In the genomic region with DNA sequence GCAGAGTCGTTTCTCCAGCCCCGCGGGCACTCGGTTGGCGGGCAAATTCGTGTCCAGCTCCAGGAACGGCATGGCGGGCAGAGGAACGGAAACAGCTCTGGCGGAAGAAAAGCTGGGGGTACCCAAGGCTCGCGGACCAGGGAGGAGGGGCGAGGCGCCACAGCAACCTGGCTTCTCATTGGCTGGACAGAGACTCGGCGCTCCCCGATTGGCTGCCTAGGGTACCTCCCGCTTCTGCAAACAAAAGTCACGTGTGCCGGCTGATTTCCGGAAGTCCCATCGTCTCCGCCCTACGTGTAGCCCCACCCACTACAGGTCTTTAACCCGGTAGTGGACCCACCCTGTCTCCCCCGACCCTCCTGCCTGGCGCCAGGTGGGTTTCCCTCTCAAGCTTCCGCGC, we compare ENCODE assay signal across 8 cellular contexts. TPM values are rescaled to one million over a fixed set of nuclear protein-coding genes. Genes with fewer than 3 reads are reported as not detected.
DNase-seq lines count a peak whose midpoint lies in the region; ATAC-seq and TF ChIP-seq lines count a peak whose summit lies in the region.
"Not testable (repeated sequence)": the region's sequence is repeated elsewhere in the genome, so short reads cannot be mapped to it uniquely, and the experiment has no call there.

A gene (minus strand): TSS at position 99 of the 400 bp plus-strand sequence. CDS start 27 bp downstream, at position 72.

- TF ChIP-seq CTCF in AG04450 (IDR thresholded peaks at IDR 0.05; ENCODE audit: low read depth, low read length); dorsolateral prefrontal cortex (IDR thresholded peaks at IDR 0.05 in 54 of 56, conservative IDR thresholded peaks at IDR 0.05 in 2 of 56; ENCODE audit: low read depth in 1 of 56, partially characterized antibody in 56 of 56); kidney epithelial cell (IDR thresholded peaks at IDR 0.05; ENCODE audit: insufficient read depth, low read length, poor library complexity, severe bottlenecking): not testable (repeated sequence)

- not testable (repeated sequence) for H3K4me3 ChIP-seq in AG04450 (ENCODE audit: low read depth, low read length); dorsolateral prefrontal cortex; kidney epithelial cell (ENCODE audit: low read depth, low read length)

- CTCF ChIA-PET in AG04450 (lab: Charles Lee), result not testable (repeated sequence)

- not testable (repeated sequence) for H3K9me3 ChIP-seq in AG04450 (ENCODE audit: control insufficient read depth, insufficient read depth, low read length)

- DNase-seq in AG04450 (ENCODE audit: low read depth, low spot score); dorsolateral prefrontal cortex; kidney epithelial cell (ENCODE audit: low read depth); renal cortical epithelial cell (ENCODE audit: low read depth): not testable (repeated sequence)

- POLR2A ChIA-PET in AG04450 (lab: Yijun Ruan, JAX), result not testable (repeated sequence)

- ATAC-seq in GM19328 (IDR thresholded peaks at IDR 0.05; ENCODE audit: unreplicated experiment) (peak; percentile 90), HG02623 (IDR thresholded peaks at IDR 0.05; ENCODE audit: unreplicated experiment) (peak; percentile 92), HG03460 (IDR thresholded peaks at IDR 0.05; ENCODE audit: unreplicated experiment) (peak; percentile 86)
- peak; percentile 98 for ATAC-seq in activated CD4-positive, CD25-positive, alpha-beta regulatory T cell treated with anti-CD3 and anti-CD28 coated beads, Interleukin-2, amount 50 U/mL, for 24 hours

- not testable (repeated sequence) for H3K27me3 ChIP-seq in AG04450 (ENCODE audit: control insufficient read depth, insufficient read depth, low read length); dorsolateral prefrontal cortex; kidney epithelial cell (ENCODE audit: control insufficient read depth, insufficient read depth, low read length)

- H3K36me3 ChIP-seq in kidney epithelial cell (ENCODE audit: control insufficient read depth, insufficient read depth, low read length), result not testable (repeated sequence)

- H3K27ac ChIP-seq in AG04450 (ENCODE audit: low read depth, low read length); dorsolateral prefrontal cortex: not testable (repeated sequence)

- intact Hi-C loops in dorsolateral prefrontal cortex (cut with DNase I), result loop anchor here (5.0 kb wide), 3 partner anchors 42 to 62 kb away; no protein-coding TSS in a partner anchor

RNA-seq across cellular contexts. Expression of the gene that starts here (rescaled TPM):
- polyA plus RNA-seq in AG04450 (2011; rRNA removed), result 91.4 and 99.4 TPM in 2 replicates
- polyA minus RNA-seq in AG04450 (2011; rRNA and poly(A)+ RNA removed), result 10.2 and 18.5 TPM in 2 replicates
- 100 to 1,000 TPM in 8 of 120 experiments, 10 to 100 TPM in 112; 44.8 to 112 (median 76.1) TPM for total RNA-seq in dorsolateral prefrontal cortex
- 123 and 126 TPM in 2 replicates for total RNA-seq in kidney epithelial cell
- total RNA-seq in renal cortical epithelial cell, result 124 and 130 TPM in 2 replicates
